10 cellular contexts compared by ENCODE assay signal in genomic region chr17:17818088-17818526, GRCh38. TPM values are rescaled to one million over a fixed set of nuclear protein-coding genes. Genes with fewer than 3 reads are reported as not detected.
DNase-seq lines count a peak whose midpoint lies in the region; ATAC-seq and TF ChIP-seq lines count a peak whose summit lies in the region.
"Had no signal": no experiment of that assay in that cellular context is flagged by ENCODE, and none has a peak within 500 bp of the region (broad histone marks: within the 10 kb centered on the region; RNA-seq: fewer than 3 reads in every experiment).

No MANE protein-coding gene starts in this region.

- no peak overlapping the region for H4K8ac ChIP-seq in trophoblast cell (ENCODE audit: low read depth, low read length)

- peaks cover 10% of the 10 kb centered on the region for H3K79me1 ChIP-seq in trophoblast cell (ENCODE audit: low read length)

- TF ChIP-seq POLR2A in testis (IDR thresholded peaks at IDR 0.05) = no peak

- no peak for ATAC-seq in HG02870 (IDR thresholded peaks at IDR 0.05; ENCODE audit: unreplicated experiment)

- no peak overlapping the region for H3K4ac ChIP-seq in trophoblast cell (ENCODE audit: low read depth, low read length)

- H2AK5ac ChIP-seq in trophoblast cell (ENCODE audit: low read length) = no peak overlapping the region

- intact Hi-C loops in testis (cut with DNase I; ENCODE audit: low total_unique reads) = no loop called here

- no peak overlapping the region for H3K9ac ChIP-seq in trophoblast cell (ENCODE audit: low read length)

- H3K9me3 ChIP-seq in testis (no peaks in the 10 kb centered on the region), trophoblast cell (ENCODE audit: insufficient read depth, low read depth, low read length) (peaks cover 4% of the 10 kb centered on the region)
- H3K9me3 ChIP-seq: ascending aorta had no signal

- no peak overlapping the region for H3K18ac ChIP-seq in trophoblast cell (ENCODE audit: low read length)

- H3K27ac ChIP-seq in testis (no peak overlapping the region), trophoblast cell (ENCODE audit: low read depth, low read length) (no peak overlapping the region)
- H3K27ac ChIP-seq: ascending aorta had no signal

- H3K36me3 ChIP-seq in testis (ENCODE audit: low read depth, missing control alignments) (no peaks in the 10 kb centered on the region), trophoblast cell (ENCODE audit: control insufficient read depth in 1 of 2, insufficient read depth in 2 of 2, low read length in 2 of 2) (peaks cover 76 to 77% of the 10 kb centered on the region in 2 experiments)

- H2AFZ ChIP-seq in trophoblast cell (ENCODE audit: insufficient read depth, low read length, poor library complexity) = no peak overlapping the region

- H3K4me3 ChIP-seq in testis (no peak overlapping the region), trophoblast cell (ENCODE audit: low read depth, low read length) (no peak overlapping the region)
- H3K4me3 ChIP-seq: ascending aorta had no signal

- H2BK12ac ChIP-seq in trophoblast cell (ENCODE audit: low read length) = no peak overlapping the region

- DNase-seq in SIG-M5 treated with dmso at 0.1 percent for 504 hours (lab: John Stamatoyannopoulos, UW; ENCODE audit: unreplicated experiment) (peak; percentile 35), SIG-M5 (lab: John Stamatoyannopoulos, UW) (no peak), NCI-H226 (peak; percentile 47), epidermal melanocyte (ENCODE audit: insufficient read length, low spot score) (peak; percentile 64), testis (peak; percentile 56), trophoblast cell (no peak), GM10248 (ENCODE audit: extremely low spot score) (no peak)
- DNase-seq: retina had no signal

- H4K91ac ChIP-seq in trophoblast cell (ENCODE audit: low read depth, low read length) = no peak overlapping the region

- no peak overlapping the region for H2BK120ac ChIP-seq in trophoblast cell (ENCODE audit: insufficient read depth, low read length, poor library complexity)

- CTCF ChIA-PET in GM10248 (lab: Yijun Ruan, JAX) = interaction anchor here (0.6 to 2.3 kb wide), 3 partner anchors 9 to 42 kb away, joined by 3 to 6 read pairs (median 3); no protein-coding TSS in a partner anchor

- H3K27me3 ChIP-seq in testis (no peaks in the 10 kb centered on the region), trophoblast cell (ENCODE audit: insufficient read depth, low read length) (no peaks in the 10 kb centered on the region)
- H3K27me3 ChIP-seq: ascending aorta had no signal

- 75 to 84% methylated on average over 10 of the region's 10 CpGs for WGBS in testis, 2 donors
- WGBS in trophoblast cell (ENCODE audit: extremely low coverage, insufficient coverage, insufficient read length) = no CpG with 5 or more reads among the region's 10 CpGs

- H3K4me1 ChIP-seq in testis = peaks cover 36% of the 10 kb centered on the region
- H3K4me1 ChIP-seq in trophoblast cell (ENCODE audit: control insufficient read depth in 1 of 2, insufficient read depth in 2 of 2, low read length in 2 of 2) = peaks cover 14 to 33% of the 10 kb centered on the region in 2 experiments

- TF ChIP-seq CTCF in testis (IDR thresholded peaks at IDR 0.05) (no peak), GM10248 (IDR thresholded peaks at IDR 0.05; ENCODE audit: control extremely low read depth, extremely low read depth, low read depth, missing control alignments) (no peak)

- H3K14ac ChIP-seq in trophoblast cell (ENCODE audit: low read length) = no peak overlapping the region

- H3K23ac ChIP-seq in trophoblast cell (ENCODE audit: low read length) = no peak overlapping the region

- peaks cover 11% of the 10 kb centered on the region for H3K79me2 ChIP-seq in trophoblast cell (ENCODE audit: control insufficient read depth, insufficient read depth, low read length, poor library complexity)

- no peak overlapping the region for H2BK5ac ChIP-seq in trophoblast cell (ENCODE audit: low read depth, low read length, poor library complexity)

- H3K4me2 ChIP-seq in trophoblast cell (ENCODE audit: low read length) = no peak overlapping the region

- POLR2A ChIA-PET in GM10248 (lab: Yijun Ruan, JAX) = interaction anchor here (0.6 kb wide), 1 partner anchor 1051 kb away, joined by 3 read pairs; no protein-coding TSS in a partner anchor

- H4K12ac ChIP-seq in trophoblast cell (ENCODE audit: low read depth, low read length) = no peak overlapping the region

RNA-seq across cellular contexts. Expression of gene SREBF1, which starts 18.7 kb away (rescaled TPM):
- 100 to 1,000 TPM; 239 to 256 TPM for total RNA-seq in testis
- polyA plus RNA-seq in testis (ENCODE audit: insufficient read depth, low read depth, low replicate concordance) = 142 TPM
- 95.5 and 107 TPM in 2 replicates for polyA plus RNA-seq in trophoblast cell (2013)

Comparison
In these comparisons a context has a peak if more than half of its experiments do, and no peak if none do; other contexts are left out.
1. DNase-seq: peak in SIG-M5 treated with dmso at 0.1 percent for 504 hours (single experiment), NCI-H226 (single experiment), epidermal melanocyte (single experiment) and testis (single experiment); none in SIG-M5 (single experiment), trophoblast cell (0 of 2) and GM10248 (single experiment).